Comparison of ENCODE assay signal across 27 cellular contexts in the genomic region with DNA sequence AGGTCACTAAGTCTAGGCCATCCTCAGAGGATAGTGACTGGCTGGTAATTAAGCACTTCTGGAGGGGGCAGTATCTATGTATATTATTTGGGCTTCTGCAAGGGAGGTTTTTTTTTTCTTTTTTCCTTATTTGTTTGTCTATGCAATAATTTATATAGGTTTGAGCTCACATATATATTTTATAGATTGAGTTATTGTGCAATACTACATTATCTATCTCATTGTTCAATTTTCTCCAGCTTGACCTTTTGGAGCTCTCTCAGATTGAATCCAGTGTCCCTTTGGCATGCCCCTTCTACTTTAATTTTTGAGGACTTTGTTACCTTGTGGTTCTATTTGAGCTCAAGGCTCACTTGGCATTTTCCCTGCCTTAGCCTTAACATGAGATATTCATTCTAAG.
"Had no signal": no experiment of that assay in that cellular context is flagged by ENCODE, and none has a peak within 500 bp of the region (broad histone marks: within the 10 kb centered on the region; RNA-seq: fewer than 3 reads in every experiment).

No MANE protein-coding gene starts in this region.

- H3K9me3 ChIP-seq: colonic mucosa, esophagus muscularis mucosa, esophagus squamous epithelium, gastrocnemius medialis, gastroesophageal sphincter, heart left ventricle, heart right ventricle had no signal

- H3K27ac ChIP-seq: colonic mucosa, coronary artery, dorsolateral prefrontal cortex, epithelial cell of prostate, esophagus muscularis mucosa, esophagus squamous epithelium, foreskin keratinocyte, gastrocnemius medialis, gastroesophageal sphincter, heart left ventricle, heart right ventricle had no signal

- ATAC-seq: effector memory CD8-positive, alpha-beta T cell; esophagus mucosa; foreskin keratinocyte; gastrocnemius medialis; gastroesophageal sphincter; heart left ventricle; heart right ventricle had no signal

- H3K4me1 ChIP-seq: colonic mucosa, esophagus muscularis mucosa, esophagus squamous epithelium, foreskin keratinocyte, gastrocnemius medialis, gastroesophageal sphincter, heart left ventricle, heart right ventricle had no signal

- H3K36me3 ChIP-seq: colonic mucosa, esophagus muscularis mucosa, esophagus squamous epithelium, gastrocnemius medialis, gastroesophageal sphincter, heart left ventricle, heart right ventricle had no signal

- H3K4me3 ChIP-seq: colonic mucosa, coronary artery, dorsolateral prefrontal cortex, esophagus muscularis mucosa, esophagus squamous epithelium, gastrocnemius medialis, gastroesophageal sphincter, heart left ventricle, heart right ventricle had no signal

- H3K27me3 ChIP-seq: colonic mucosa, dorsolateral prefrontal cortex, esophagus muscularis mucosa, esophagus squamous epithelium, foreskin keratinocyte, gastrocnemius medialis, gastroesophageal sphincter, heart left ventricle, heart right ventricle had no signal

- DNase-seq: colonic mucosa; cortex of kidney; dermis blood vessel endothelial cell; dorsolateral prefrontal cortex; effector CD4-positive, alpha-beta T cell; effector CD8-positive, alpha-beta T cell; effector memory CD4-positive, alpha-beta T cell; effector memory CD8-positive, alpha-beta T cell; endodermal cell; erythroblast; esophagus squamous epithelium; foreskin fibroblast; foreskin keratinocyte; foreskin melanocyte; gastrocnemius medialis; glutamatergic neuron; head of caudate nucleus; heart left ventricle; heart right ventricle had no signal

- FAIRE-seq: colon, endometrium, endothelial cell of umbilical vein had no signal
